Comparison of ENCODE assay signal across 10 cellular contexts in genomic region chr2:212147921-212148513, GRCh38.
A peak's percentile ranks its signal among the peaks of the same experiment; 100 is the strongest.
DNase-seq lines count a peak whose midpoint lies in the region; ATAC-seq and TF ChIP-seq lines count a peak whose summit lies in the region.
"Had no signal": no experiment of that assay in that cellular context is flagged by ENCODE, and none has a peak within 500 bp of the region (broad histone marks: within the 10 kb centered on the region; RNA-seq: fewer than 3 reads in every experiment).

No MANE protein-coding gene starts in this region.

- 47 to 65% (median 58%) methylated on average over 2 of the region's 2 CpGs for WGBS in heart left ventricle, 4 donors

- H3K9me3 Mint-ChIP-seq in glutamatergic neuron (ENCODE audit: unreplicated experiment), result peaks cover 1% of the 10 kb centered on the region
- H3K9me3 Mint-ChIP-seq: activated naive CD8-positive, alpha-beta T cell treated with anti-CD3 and anti-CD28 coated beads, Interleukin-2, amount 50 U/mL, for 24 hours had no signal

- intact Hi-C loops in heart left ventricle (cut with DNase I), result loop anchor here in 6 of 10 donors (5.0 to 10.0 kb wide), 3 partner anchors 387 to 397 kb away; partner anchors contain the start of gene ERBB4 (in 3 of the 6)
- intact Hi-C loops in left cardiac atrium (cut with DNase I), result loop anchor here in 1 of 2 donors (5.0 kb wide), 1 partner anchor 389 kb away; the partner anchor contains the start of gene ERBB4

- H3K36me3 Mint-ChIP-seq in glutamatergic neuron (ENCODE audit: unreplicated experiment), result no peaks in the 10 kb centered on the region

- H3K27ac Mint-ChIP-seq in glutamatergic neuron (ENCODE audit: unreplicated experiment), result no peak overlapping the region
- H3K27ac Mint-ChIP-seq: activated naive CD8-positive, alpha-beta T cell treated with anti-CD3 and anti-CD28 coated beads, Interleukin-2, amount 50 U/mL, for 24 hours had no signal

- no peak overlapping the region for H3K4me3 ChIP-seq in heart left ventricle
- no peak overlapping the region for H3K4me3 ChIP-seq in effector memory CD4-positive, alpha-beta T cell (ENCODE audit: insufficient read depth, low read depth, low read length, poor library complexity, severe bottlenecking)

- TF ChIP-seq CTCF in heart left ventricle (IDR thresholded peaks at IDR 0.05), result peak in 11 of 12 donors; percentile 6 to 56 (median 41)
- TF ChIP-seq CTCF in glutamatergic neuron (IDR thresholded peaks at IDR 0.05; ENCODE audit: partially characterized antibody, unreplicated experiment), result peak; percentile 67

- H3K4me1 ChIP-seq in heart left ventricle, result peaks cover 0 to 5% (median 0%) of the 10 kb centered on the region in 12 donors
- H3K4me1 ChIP-seq in effector memory CD4-positive, alpha-beta T cell (ENCODE audit: control insufficient read depth, insufficient read depth, low read length, poor library complexity, severe bottlenecking), result no peaks in the 10 kb centered on the region

- no peaks in the 10 kb centered on the region for H3K4me1 Mint-ChIP-seq in glutamatergic neuron (ENCODE audit: low read depth, unreplicated experiment)
- H3K4me1 Mint-ChIP-seq: activated naive CD8-positive, alpha-beta T cell treated with anti-CD3 and anti-CD28 coated beads, Interleukin-2, amount 50 U/mL, for 24 hours had no signal

- no peak overlapping the region for H3K27ac ChIP-seq in heart left ventricle
- H3K27ac ChIP-seq in effector memory CD4-positive, alpha-beta T cell (ENCODE audit: insufficient read depth, low read length, poor library complexity, severe bottlenecking), result no peak overlapping the region

- DNase-seq in heart left ventricle (no peak), left cardiac atrium (no peak), RPMI8226 (peak; percentile 25), glutamatergic neuron (no peak), left lobe of liver (ENCODE audit: low spot score) (no peak)
- no peak for DNase-seq in effector memory CD4-positive, alpha-beta T cell
- DNase-seq: activated naive CD8-positive, alpha-beta T cell treated with anti-CD3 and anti-CD28 coated beads, Interleukin-2, amount 50 U/mL, for 24 hours; DMS153 had no signal

- ATAC-seq in heart left ventricle, result no peak
- no peak for ATAC-seq in left cardiac atrium
- ATAC-seq in GM18909 (IDR thresholded peaks at IDR 0.05; ENCODE audit: poor library complexity, unreplicated experiment), result no peak
- no peak for ATAC-seq in left lobe of liver
- ATAC-seq in GM19351 (IDR thresholded peaks at IDR 0.05; ENCODE audit: unreplicated experiment), result no peak
- ATAC-seq: activated naive CD8-positive, alpha-beta T cell treated with anti-CD3 and anti-CD28 coated beads, Interleukin-2, amount 50 U/mL, for 24 hours had no signal

- H3K27me3 Mint-ChIP-seq in glutamatergic neuron (ENCODE audit: unreplicated experiment), result no peaks in the 10 kb centered on the region
- H3K27me3 Mint-ChIP-seq: activated naive CD8-positive, alpha-beta T cell treated with anti-CD3 and anti-CD28 coated beads, Interleukin-2, amount 50 U/mL, for 24 hours had no signal

- no peaks in the 10 kb centered on the region for H3K36me3 ChIP-seq in heart left ventricle
- H3K36me3 ChIP-seq in effector memory CD4-positive, alpha-beta T cell (ENCODE audit: control insufficient read depth, insufficient read depth, low read length), result no peaks in the 10 kb centered on the region

- no peak for TF ChIP-seq POLR2A in heart left ventricle (IDR thresholded peaks at IDR 0.05)

- no peaks in the 10 kb centered on the region for H3K27me3 ChIP-seq in heart left ventricle
- H3K27me3 ChIP-seq in effector memory CD4-positive, alpha-beta T cell (replicated peaks; ENCODE audit: control insufficient read depth, insufficient read depth, low read length, poor library complexity, severe bottlenecking), result no peaks in the 10 kb centered on the region

- no peak overlapping the region for H3K4me3 Mint-ChIP-seq in glutamatergic neuron (ENCODE audit: unreplicated experiment)
- H3K4me3 Mint-ChIP-seq: activated naive CD8-positive, alpha-beta T cell treated with anti-CD3 and anti-CD28 coated beads, Interleukin-2, amount 50 U/mL, for 24 hours had no signal

- no peaks in the 10 kb centered on the region for H3K9me3 ChIP-seq in heart left ventricle
- no peaks in the 10 kb centered on the region for H3K9me3 ChIP-seq in effector memory CD4-positive, alpha-beta T cell (ENCODE audit: control insufficient read depth, low read length)
